Comparison of ENCODE assay signal across 1 cellular context in the genomic region with DNA sequence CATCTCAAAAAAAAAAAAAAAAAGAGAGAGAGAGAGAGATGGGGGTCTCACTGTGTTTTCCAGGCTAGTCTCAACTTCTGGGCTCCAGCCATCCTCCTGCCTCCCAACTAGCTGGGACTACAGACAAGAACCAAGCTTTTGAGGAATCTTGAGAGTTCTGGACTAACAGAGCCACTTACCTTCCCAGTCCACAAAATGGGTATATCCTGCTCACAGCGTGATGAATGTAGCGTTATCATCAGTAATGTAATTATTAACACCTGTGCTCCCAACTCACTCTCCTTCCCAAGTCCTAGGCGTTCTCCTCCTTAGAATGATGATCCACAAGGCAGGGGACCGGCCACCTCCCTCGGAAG.
TF ChIP-seq lines count a peak whose summit lies in the region.

No MANE protein-coding gene starts in this region.

TF ChIP-seq in K562, 482 proteins besides CTCF, POLR2A, EP300 and RAD21:
- TF ChIP-seq, protein P1, sequence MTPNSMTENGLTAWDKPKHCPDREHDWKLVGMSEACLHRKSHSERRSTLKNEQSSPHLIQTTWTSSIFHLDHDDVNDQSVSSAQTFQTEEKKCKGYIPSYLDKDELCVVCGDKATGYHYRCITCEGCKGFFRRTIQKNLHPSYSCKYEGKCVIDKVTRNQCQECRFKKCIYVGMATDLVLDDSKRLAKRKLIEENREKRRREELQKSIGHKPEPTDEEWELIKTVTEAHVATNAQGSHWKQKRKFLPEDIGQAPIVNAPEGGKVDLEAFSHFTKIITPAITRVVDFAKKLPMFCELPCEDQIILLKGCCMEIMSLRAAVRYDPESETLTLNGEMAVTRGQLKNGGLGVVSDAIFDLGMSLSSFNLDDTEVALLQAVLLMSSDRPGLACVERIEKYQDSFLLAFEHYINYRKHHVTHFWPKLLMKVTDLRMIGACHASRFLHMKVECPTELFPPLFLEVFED (CRISPR knock-in tag; conservative IDR thresholded peaks at IDR 0.05), result no peak
- no peak for TF ChIP-seq CREB1 (IDR thresholded peaks at IDR 0.05)
- 0 out of 2 replicates have a peak, but pooled peaks have one; percentile 21 for TF ChIP-seq CREB1 (CRISPR knock-in tag; IDR thresholded peaks at IDR 0.05)
- peak; percentile 42 for TF ChIP-seq RBM25 (IDR thresholded peaks at IDR 0.05; ENCODE audit: low read depth, low read length, severe bottlenecking)
- peak; percentile 69; the same call in 1 of the 2 replicates for TF ChIP-seq BCOR (IDR thresholded peaks at IDR 0.05)
- peak; percentile 46; the same call in 1 of the 2 replicates for TF ChIP-seq HDAC2 (IDR thresholded peaks at IDR 0.05)
